In genomic region chr9:97923529-97924108, GRCh38 we compare ENCODE assay signal across 1 cellular context.
TF ChIP-seq lines count a peak whose summit lies in the region.

No MANE protein-coding gene starts in this region.

TF ChIP-seq in K562, 482 proteins besides CTCF, POLR2A, EP300 and RAD21 (continued from another document and continues in another):
- TF ChIP-seq VEZF1 (CRISPR knock-in tag; IDR thresholded peaks at IDR 0.05) (peak; percentile 28; the same call in 1 of the 2 replicates), TBP (optimal IDR thresholded peaks at IDR 0.05; ENCODE audit: low read depth, low read length) (no peak), ARID1B (IDR thresholded peaks at IDR 0.05) (peak; percentile 22), SRSF7 (optimal IDR thresholded peaks at IDR 0.05; ENCODE audit: low read depth, low read length) (no peak), KLF13 (tag; IDR thresholded peaks at IDR 0.05; ENCODE audit: borderline replicate concordance, low read depth) (no peak), CCNT2 (IDR thresholded peaks at IDR 0.05; ENCODE audit: borderline replicate concordance, extremely low read depth, insufficient read length, low read depth, low read length) (no peak), ZNF324 (CRISPR knock-in tag; IDR thresholded peaks at IDR 0.05) (no peak), MCM7 (IDR thresholded peaks at IDR 0.05) (no peak), ATF2 (CRISPR knock-in tag; IDR thresholded peaks at IDR 0.05) (no peak), ZBTB34 (CRISPR knock-in tag; IDR thresholded peaks at IDR 0.05) (no peak), HIVEP1 (CRISPR knock-in tag; IDR thresholded peaks at IDR 0.05) (no peak), TAF1 (IDR thresholded peaks at IDR 0.05; ENCODE audit: control insufficient read depth, extremely low read depth, insufficient read depth, low read length, severe bottlenecking) (no peak), ZNF253 (CRISPR knock-in tag; conservative IDR thresholded peaks at IDR 0.05) (no peak), SNIP1 (IDR thresholded peaks at IDR 0.05; ENCODE audit: low read depth) (0 out of 2 replicates have a peak, but pooled peaks have one; percentile 44), ARID4B (CRISPR knock-in tag; IDR thresholded peaks at IDR 0.05) (no peak), TEAD4 (IDR thresholded peaks at IDR 0.05; ENCODE audit: low read length) (0 out of 2 replicates have a peak, but pooled peaks have one; percentile 12), TEAD4 (CRISPR knock-in tag; IDR thresholded peaks at IDR 0.05; ENCODE audit: borderline replicate concordance) (no peak), ZKSCAN8 (CRISPR knock-in tag; IDR thresholded peaks at IDR 0.05) (peak; percentile 19; the same call in 1 of the 2 replicates), CUX1 (CRISPR knock-in tag; IDR thresholded peaks at IDR 0.05) (no peak), CBX5 (IDR thresholded peaks at IDR 0.05; ENCODE audit: borderline replicate concordance, low read depth) (no peak), BRD9 (IDR thresholded peaks at IDR 0.05; ENCODE audit: low read depth, partially characterized antibody) (peak; percentile 99), ZNF280B (CRISPR knock-in tag; IDR thresholded peaks at IDR 0.05) (no peak), RFX7 (CRISPR knock-in tag; IDR thresholded peaks at IDR 0.05) (no peak), ZNF511 (CRISPR knock-in tag; IDR thresholded peaks at IDR 0.05) (no peak), ILF3 (IDR thresholded peaks at IDR 0.05; ENCODE audit: borderline replicate concordance) (0 out of 2 replicates have a peak, but pooled peaks have one; percentile 63), TARDBP (IDR thresholded peaks at IDR 0.05) (no peak), ZNF395 (CRISPR knock-in tag; IDR thresholded peaks at IDR 0.05) (no peak), SMC3 (conservative IDR thresholded peaks at IDR 0.05; ENCODE audit: insufficient read depth, low read depth, low read length) (peak; percentile 52; the same call in 1 of the 2 replicates), HINFP (tag; conservative IDR thresholded peaks at IDR 0.05; ENCODE audit: low read depth) (no peak), CREBBP (IDR thresholded peaks at IDR 0.05; ENCODE audit: low read depth, low read length) (no peak), NR3C1 (CRISPR knock-in tag; IDR thresholded peaks at IDR 0.05) (no peak), ZBTB12 (CRISPR knock-in tag; IDR thresholded peaks at IDR 0.05) (no peak), GTF2F1 (IDR thresholded peaks at IDR 0.05; ENCODE audit: low read depth, low read length) (no peak), NBN (IDR thresholded peaks at IDR 0.05; ENCODE audit: low read depth) (peak; percentile 71; the same call in 1 of the 2 replicates), THRAP3 (IDR thresholded peaks at IDR 0.05; ENCODE audit: borderline replicate concordance) (no peak; the same call in 1 of the 2 replicates), MAX (CRISPR knock-in tag; IDR thresholded peaks at IDR 0.05) (no peak), CSDE1 (IDR thresholded peaks at IDR 0.05) (no peak)
